Comparison of ENCODE assay signal across 10 cellular contexts in genomic region chr1:62357916-62358315, GRCh38. TPM values are rescaled to one million over a fixed set of nuclear protein-coding genes. Genes with fewer than 3 reads are reported as not detected.
"Had no signal": no experiment of that assay in that cellular context is flagged by ENCODE, and none has a peak within 500 bp of the region (broad histone marks: within the 10 kb centered on the region; RNA-seq: fewer than 3 reads in every experiment).

No MANE protein-coding gene starts in this region.

- H2AFZ ChIP-seq: GM23248, GM23338 had no signal

- H3K9me3 Mint-ChIP-seq: GM23338, H9 had no signal

- H3K4me1 Mint-ChIP-seq: H9 had no signal

- H3K27ac ChIP-seq: GM23248 had no signal

- H3K9me3 ChIP-seq: HAP-1 had no signal

- H3K36me3 ChIP-seq: HAP-1 had no signal

- H3K4me3 ChIP-seq: GM23248, GM23338, HAP-1 had no signal

- DNase-seq: GM23248, GOT3, H7, H9, HCEC 1CT, HFFc6 had no signal

- H3K4me3 Mint-ChIP-seq: GM23338, H9, HFFc6 had no signal

- H3K4me2 ChIP-seq: GM23338 had no signal

- H3K9ac ChIP-seq: GM23248 had no signal

- H3K27ac Mint-ChIP-seq: GM23338, H9, HFFc6 had no signal

- ATAC-seq: GM23338, HCT116 had no signal

RNA-seq across cellular contexts. Expression of gene KANK4, which starts 38.7 kb away (rescaled TPM):
- total RNA-seq: H4, HFFc6 had no signal
